12 cellular contexts compared by ENCODE assay signal in the genomic region with DNA sequence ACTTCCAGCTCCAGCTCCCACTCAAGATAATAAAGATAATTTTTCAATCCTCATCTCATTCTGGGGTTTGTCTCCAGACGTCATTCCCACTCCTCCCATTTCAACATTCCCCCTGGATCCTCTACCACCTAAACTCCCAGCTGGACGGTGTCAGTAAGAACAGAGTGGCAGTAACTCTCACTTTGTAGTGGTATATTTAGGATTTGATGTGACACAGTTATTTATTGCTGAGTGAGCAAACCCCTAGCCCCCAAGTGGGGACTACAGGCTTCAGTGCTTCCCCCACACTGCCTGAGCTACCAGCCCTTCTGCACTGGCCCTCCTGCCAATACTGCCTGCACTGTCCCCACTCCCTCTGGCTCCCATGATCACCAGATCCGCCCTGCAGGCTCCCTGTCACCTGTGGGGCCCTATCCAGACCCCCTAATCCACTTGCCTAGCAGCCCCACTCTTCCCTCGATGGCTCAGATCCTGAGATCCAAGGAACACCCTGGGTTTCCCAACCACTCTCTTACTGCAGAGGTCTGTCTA. TPM values are rescaled to one million over a fixed set of nuclear protein-coding genes. Genes with fewer than 3 reads are reported as not detected.
DNase-seq lines count a peak whose midpoint lies in the region; ATAC-seq and TF ChIP-seq lines count a peak whose summit lies in the region.
"Had no signal": no experiment of that assay in that cellular context is flagged by ENCODE, and none has a peak within 500 bp of the region (broad histone marks: within the 10 kb centered on the region; RNA-seq: fewer than 3 reads in every experiment).

No MANE protein-coding gene starts in this region.

- no peak overlapping the region for H3K23ac ChIP-seq in IMR-90 (ENCODE audit: low read depth, low read length)

- H3K36me3 Mint-ChIP-seq in CD8-positive, alpha-beta T cell, result peaks cover 45% of the 10 kb centered on the region
- H3K36me3 Mint-ChIP-seq in neural progenitor cell, result peaks cover 23% of the 10 kb centered on the region

- H4K91ac ChIP-seq in IMR-90 (ENCODE audit: insufficient read depth, low read depth, low read length), result no peak overlapping the region

- H3F3A ChIP-seq in neural progenitor cell (ENCODE audit: low read depth), result peaks cover 36% of the 10 kb centered on the region

- H3K4ac ChIP-seq in IMR-90 (ENCODE audit: low read depth, low read length), result no peak overlapping the region

- H2BK5ac ChIP-seq in IMR-90 (ENCODE audit: low read depth, low read length, poor library complexity, severe bottlenecking), result no peak overlapping the region

- H2BK20ac ChIP-seq in IMR-90 (ENCODE audit: low read depth, low read length), result no peak overlapping the region

- intact Hi-C loops in CD8-positive, alpha-beta T cell (cut with DNase I, micrococcal nuclease), result no loop called here
- intact Hi-C loops in IMR-90 (cut with micrococcal nuclease), result no loop called here
- intact Hi-C loops in mammary epithelial cell (cut with micrococcal nuclease), result no loop called here
- intact Hi-C loops in dorsolateral prefrontal cortex (cut with DNase I), result no loop called here

- H3K9ac ChIP-seq in IMR-90 (ENCODE audit: low read depth, low read length) (no peak overlapping the region), mammary epithelial cell (ENCODE audit: insufficient read depth, low read length) (no peak overlapping the region), neural progenitor cell (no peak overlapping the region)

- H3K27ac ChIP-seq in CD8-positive, alpha-beta T cell (ENCODE audit: low read depth, low read length), result no peak overlapping the region
- H3K27ac ChIP-seq in IMR-90 (ENCODE audit: insufficient read depth, low read length) (no peak overlapping the region), mammary epithelial cell (ENCODE audit: insufficient read depth, low read depth, low read length) (no peak overlapping the region), neural progenitor cell (no peak overlapping the region), dorsolateral prefrontal cortex (peak overlapping the region in 4 of 59 donors; percentile 28 to 92 (median 52))
- H3K27ac ChIP-seq: foreskin keratinocyte had no signal

- H4K8ac ChIP-seq in IMR-90 (ENCODE audit: low read depth in 2 of 2, low read length in 2 of 2), result no peak overlapping the region

- in situ Hi-C loops in IMR-90 (cut with MboI; ENCODE audit: low sequenced_read_pairs) (no loop called here), mammary epithelial cell (cut with MboI; ENCODE audit: low sequenced_read_pairs in 2 of 2) (no loop called here)

- POLR2A ChIA-PET in CD8-positive, alpha-beta T cell (lab: Charles Lee), result no interaction called here
- POLR2A ChIA-PET in IMR-90 (lab: Charles Lee; ENCODE audit: unreplicated experiment), result no interaction called here

- H2AFZ ChIP-seq in IMR-90 (replicated peaks; ENCODE audit: low read length, poor library complexity), result no peak overlapping the region
- no peak overlapping the region for H2AFZ ChIP-seq in mammary epithelial cell (ENCODE audit: low read depth, low read length)
- H2AFZ ChIP-seq in neural progenitor cell (replicated peaks), result no peak overlapping the region

- dilution Hi-C loops in IMR-90 (cut with HindIII; ENCODE audit: low sequenced_read_pairs, unreplicated experiment), result no loop called here
- dilution Hi-C loops in mammary epithelial cell (cut with HindIII; ENCODE audit: low sequenced_read_pairs), result no loop called here

- no peak overlapping the region for H2BK120ac ChIP-seq in IMR-90 (ENCODE audit: low read depth, low read length)

- no peaks in the 10 kb centered on the region for H3K36me3 ChIP-seq in CD8-positive, alpha-beta T cell (ENCODE audit: insufficient read depth, low read length)
- H3K36me3 ChIP-seq in IMR-90 (ENCODE audit: control insufficient read depth, insufficient read depth, low read length) (peaks cover 15% of the 10 kb centered on the region), mammary epithelial cell (ENCODE audit: insufficient read depth, low read length) (peaks cover 9% of the 10 kb centered on the region), neural progenitor cell (no peaks in the 10 kb centered on the region)

- H3K9me3 Mint-ChIP-seq in CD8-positive, alpha-beta T cell, result no peaks in the 10 kb centered on the region
- no peaks in the 10 kb centered on the region for H3K9me3 Mint-ChIP-seq in neural progenitor cell

- H3K4me3 ChIP-seq in CD8-positive, alpha-beta T cell (ENCODE audit: low read depth, low read length), result no peak overlapping the region
- H3K4me3 ChIP-seq in IMR-90 (ENCODE audit: insufficient read depth, low read depth, low read length) (no peak overlapping the region), mammary epithelial cell (replicated peaks in 1 of 3; ENCODE audit: insufficient read depth in 1 of 3, low read depth in 2 of 3, low read length in 3 of 3) (no peak overlapping the region), neural progenitor cell (no peak overlapping the region), dorsolateral prefrontal cortex (peak overlapping the region in 5 of 59 donors; percentile 4 to 92 (median 81))

- no peaks in the 10 kb centered on the region for H3K9me3 ChIP-seq in CD8-positive, alpha-beta T cell (ENCODE audit: low read length)
- H3K9me3 ChIP-seq in IMR-90 (ENCODE audit: control insufficient read depth, insufficient read depth, low read length) (no peaks in the 10 kb centered on the region), mammary epithelial cell (replicated peaks; ENCODE audit: insufficient read depth, low read length) (no peaks in the 10 kb centered on the region), neural progenitor cell (ENCODE audit: low read depth) (no peaks in the 10 kb centered on the region)

- H3K9me1 ChIP-seq in IMR-90 (ENCODE audit: insufficient read depth, low read length), result peaks cover 17% of the 10 kb centered on the region; the same call in 1 of the 2 replicates

- H3K27me3 ChIP-seq in CD8-positive, alpha-beta T cell (ENCODE audit: insufficient read depth, low read length), result no peaks in the 10 kb centered on the region
- H3K27me3 ChIP-seq in IMR-90 (ENCODE audit: control insufficient read depth, insufficient read depth, low read length) (no peaks in the 10 kb centered on the region), mammary epithelial cell (ENCODE audit: insufficient read depth, low read length) (no peaks in the 10 kb centered on the region), neural progenitor cell (no peaks in the 10 kb centered on the region), dorsolateral prefrontal cortex (no peaks in the 10 kb centered on the region)
- H3K27me3 ChIP-seq: foreskin keratinocyte had no signal

- DNase-seq in CD8-positive, alpha-beta T cell, result no peak
- DNase-seq in IMR-90 (no peak), mammary epithelial cell (no peak), neural progenitor cell (ENCODE audit: low spot score) (no peak), dorsolateral prefrontal cortex (no peak)
- DNase-seq: DMS53, foreskin keratinocyte, NCI-H1417 treated with DMSO at 0.1 percent for 48 hours, T1000 had no signal

- no peaks in the 10 kb centered on the region for H3K27me3 Mint-ChIP-seq in CD8-positive, alpha-beta T cell (ENCODE audit: low read depth)
- peaks cover 4% of the 10 kb centered on the region for H3K27me3 Mint-ChIP-seq in neural progenitor cell (ENCODE audit: insufficient read depth, low read depth)

- peaks cover 70% of the 10 kb centered on the region for H3K4me1 Mint-ChIP-seq in CD8-positive, alpha-beta T cell (ENCODE audit: low read depth)
- H3K4me1 Mint-ChIP-seq in neural progenitor cell, result peaks cover 50% of the 10 kb centered on the region

- TF ChIP-seq CTCF in CD8-positive, alpha-beta T cell (IDR thresholded peaks at IDR 0.05), result no peak
- no peak for TF ChIP-seq CTCF in IMR-90 (conservative IDR thresholded peaks at IDR 0.05; ENCODE audit: low read depth, low read length)
- TF ChIP-seq CTCF in mammary epithelial cell (conservative IDR thresholded peaks at IDR 0.05 in 1 of 2, IDR thresholded peaks at IDR 0.05 in 1 of 2; ENCODE audit: extremely low read depth in 1 of 2, insufficient read depth in 1 of 2, low read depth in 1 of 2, low read length in 2 of 2), result no peak
- no peak for TF ChIP-seq CTCF in neural progenitor cell (IDR thresholded peaks at IDR 0.05)
- no peak for TF ChIP-seq CTCF in dorsolateral prefrontal cortex (IDR thresholded peaks at IDR 0.05 in 54 of 56, conservative IDR thresholded peaks at IDR 0.05 in 2 of 56; ENCODE audit: low read depth in 1 of 56, partially characterized antibody in 56 of 56)

- H3K14ac ChIP-seq in IMR-90 (replicated peaks; ENCODE audit: low read depth, low read length), result no peak overlapping the region

- H3K4me1 ChIP-seq in CD8-positive, alpha-beta T cell (ENCODE audit: insufficient read depth, low read length), result peaks cover 50% of the 10 kb centered on the region
- H3K4me1 ChIP-seq in IMR-90 (ENCODE audit: control insufficient read depth, insufficient read depth, low read length) (peaks cover 14% of the 10 kb centered on the region), mammary epithelial cell (ENCODE audit: insufficient read depth, low read length) (peaks cover 24% of the 10 kb centered on the region), neural progenitor cell (peaks cover 20% of the 10 kb centered on the region)

- no TSS peak for BruUV-seq in IMR-90 (replicated peaks; lab: Mats Ljungman, UMichigan)
- no TSS peak for BruUV-seq in mammary epithelial cell (replicated peaks; lab: Mats Ljungman, UMichigan)

- H3K27ac Mint-ChIP-seq in CD8-positive, alpha-beta T cell, result peak overlapping the region; percentile 87
- peak overlapping the region; percentile 94 for H3K27ac Mint-ChIP-seq in neural progenitor cell

- peak overlapping the region; percentile 60 for H3K4me3 Mint-ChIP-seq in CD8-positive, alpha-beta T cell
- H3K4me3 Mint-ChIP-seq in neural progenitor cell, result peak overlapping the region; percentile 92

- H4K20me1 ChIP-seq in IMR-90 (ENCODE audit: insufficient read depth, low read length), result peaks cover 17% of the 10 kb centered on the region
- H4K20me1 ChIP-seq in mammary epithelial cell (ENCODE audit: insufficient read depth, low read length), result no peaks in the 10 kb centered on the region
- H4K20me1 ChIP-seq in neural progenitor cell (ENCODE audit: low read depth), result peaks cover 10% of the 10 kb centered on the region

- no CpG with 5 or more reads among the region's 4 CpGs for WGBS in IMR-90 (ENCODE audit: extremely low coverage in 2 of 2, insufficient read length in 1 of 2), 2 experiments
- WGBS in mammary epithelial cell (ENCODE audit: low coverage, missing lambda C conversion rate), result 77% methylated on average over 3 of the region's 4 CpGs

- H3K18ac ChIP-seq in IMR-90 (ENCODE audit: low read depth, low read length), result no peak overlapping the region

- no peak for TF ChIP-seq POLR2A in IMR-90 (IDR thresholded peaks at IDR 0.05; ENCODE audit: low read depth, low read length)

- H3K79me1 ChIP-seq in IMR-90 (ENCODE audit: low read depth in 1 of 2, low read length in 2 of 2), result peaks cover 21 to 76% of the 10 kb centered on the region in 2 experiments; a peak in 3 of 4 replicates

- ATAC-seq in CD8-positive, alpha-beta T cell, result no peak
- ATAC-seq in IMR-90 (ENCODE audit: low read depth) (no peak), GM19395 (IDR thresholded peaks at IDR 0.05; ENCODE audit: unreplicated experiment) (no peak), GM21367 (IDR thresholded peaks at IDR 0.05; ENCODE audit: unreplicated experiment) (no peak)
- ATAC-seq: foreskin keratinocyte, left lobe of liver had no signal

- peaks cover 76% of the 10 kb centered on the region for H3K79me2 ChIP-seq in mammary epithelial cell (ENCODE audit: insufficient read depth, low read length)
- H3K79me2 ChIP-seq in neural progenitor cell (ENCODE audit: low read depth), result peaks cover 55% of the 10 kb centered on the region

- TF ChIP-seq RAD21 in IMR-90 (IDR thresholded peaks at IDR 0.05; ENCODE audit: low read length), result no peak

- no peak overlapping the region for H2BK15ac ChIP-seq in IMR-90 (ENCODE audit: low read depth, low read length)

- H2AK5ac ChIP-seq in IMR-90 (ENCODE audit: low read depth, low read length), result no peak overlapping the region

- no peak overlapping the region for H4K5ac ChIP-seq in IMR-90 (ENCODE audit: low read depth, low read length)

- CTCF ChIA-PET in CD8-positive, alpha-beta T cell (lab: Charles Lee), result interaction anchor here (0.9 to 1.2 kb wide), 4 partner anchors 59 to 172 kb away, joined by 3 to 4 read pairs (median 4); no protein-coding TSS in a partner anchor
- CTCF ChIA-PET in IMR-90 (lab: Yijun Ruan, JAX) (no interaction called here), mammary epithelial cell (lab: Charles Lee; ENCODE audit: low non-redundant PET) (no interaction called here)

- H3K56ac ChIP-seq in IMR-90 (ENCODE audit: extremely low read depth, insufficient read depth, low read length), result no peak overlapping the region

- H2AK9ac ChIP-seq in IMR-90 (replicated peaks; ENCODE audit: low read depth, low read length, poor library complexity), result no peak overlapping the region

- H3K4me2 ChIP-seq in IMR-90 (ENCODE audit: low read depth, low read length) (no peak overlapping the region; the same call in 1 of the 2 replicates), mammary epithelial cell (ENCODE audit: insufficient read depth, low read depth, low read length) (peak overlapping the region; percentile 2), neural progenitor cell (peak overlapping the region; percentile 4)

RNA-seq across cellular contexts. Expression of a gene that starts 2.4 kb away (rescaled TPM):
- total RNA-seq in CD8-positive, alpha-beta T cell, result 10 to 100 TPM; 13.3 to 13.4 TPM
- total RNA-seq in IMR-90 (2012; rRNA removed), result 13.1 and 14.2 TPM in 2 replicates
- polyA plus RNA-seq in IMR-90 (2012; rRNA removed), result 8.9 and 9.0 TPM in 2 replicates
- 10.0 and 11.7 TPM in 2 replicates for polyA plus RNA-seq in IMR-90 (2012; cell fraction: cytosol; rRNA removed)
- polyA plus RNA-seq in IMR-90 (2012; cell fraction: nucleus; rRNA removed; ENCODE audit: low replicate concordance), result 4.0 and 4.1 TPM in 2 replicates
- total RNA-seq in mammary epithelial cell, result 10 to 100 TPM; 16.5 to 17.0 TPM
- 8.5 TPM for polyA plus RNA-seq in mammary epithelial cell
- 14.2 TPM for polyA minus RNA-seq in mammary epithelial cell
- 14.6 and 17.1 TPM in 2 replicates for total RNA-seq in neural progenitor cell (ENCODE audit: low replicate concordance)
- 10 to 100 TPM; 10.7 to 19.7 (median 13.8) TPM for total RNA-seq in dorsolateral prefrontal cortex

RNA-seq across cellular contexts. Expression of a gene that starts 2.5 kb away (rescaled TPM):
- total RNA-seq in CD8-positive, alpha-beta T cell, result 1 to 10 TPM; 5.7 to 7.7 TPM
- total RNA-seq in IMR-90 (2012; rRNA removed) (0.83 and 1.4 TPM in 2 replicates), mammary epithelial cell (1 to 10 TPM in 1 of 2 donors, under 1 TPM in 1; 0.50 to 1.8 TPM), neural progenitor cell (ENCODE audit: low replicate concordance) (2.6 and 4.2 TPM in 2 replicates), dorsolateral prefrontal cortex (1 to 10 TPM in 90 of 120 experiments, under 1 TPM in 22, not detected in 8; 0.56 to 5.0 (median 1.7) TPM)
- polyA plus RNA-seq in IMR-90 (2012; rRNA removed) (3.5 and 3.8 TPM in 2 replicates), mammary epithelial cell (3.5 TPM)
- polyA plus RNA-seq in IMR-90 (2012; cell fraction: cytosol; rRNA removed), result 2.7 and 4.5 TPM in 2 replicates
- polyA plus RNA-seq in IMR-90 (2012; cell fraction: nucleus; rRNA removed; ENCODE audit: low replicate concordance), result 1.7 and 3.3 TPM in 2 replicates
- polyA minus RNA-seq in mammary epithelial cell, result not detected

RNA-seq across cellular contexts. Expression of a gene that starts 5.8 kb away (rescaled TPM):
- total RNA-seq in CD8-positive, alpha-beta T cell, result 100 to 1,000 TPM; 203 to 206 TPM
- total RNA-seq in IMR-90 (2012; rRNA removed) (40.7 and 41.4 TPM in 2 replicates), mammary epithelial cell (100 to 1,000 TPM; 135 to 233 TPM), neural progenitor cell (ENCODE audit: low replicate concordance) (171 and 310 TPM in 2 replicates), dorsolateral prefrontal cortex (100 to 1,000 TPM; 144 to 262 (median 206) TPM)
- polyA plus RNA-seq in IMR-90 (2012; rRNA removed) (134 and 151 TPM in 2 replicates), mammary epithelial cell (124 TPM)
- polyA plus RNA-seq in IMR-90 (2012; cell fraction: cytosol; rRNA removed), result 103 and 139 TPM in 2 replicates
- 262 and 478 TPM in 2 replicates for polyA plus RNA-seq in IMR-90 (2012; cell fraction: nucleus; rRNA removed; ENCODE audit: low replicate concordance)
- polyA minus RNA-seq in mammary epithelial cell, result 237 TPM

RNA-seq across cellular contexts. Expression of a gene that starts 6.6 kb away (rescaled TPM):
- total RNA-seq in CD8-positive, alpha-beta T cell, result 10 to 100 TPM in 1 of 2 experiments, 1 to 10 TPM in 1; 9.8 to 10.8 TPM
- total RNA-seq in IMR-90 (2012; rRNA removed), result 6.1 and 7.2 TPM in 2 replicates
- polyA plus RNA-seq in IMR-90 (2012; rRNA removed), result 13.8 and 16.7 TPM in 2 replicates
- 10.6 and 12.0 TPM in 2 replicates for polyA plus RNA-seq in IMR-90 (2012; cell fraction: cytosol; rRNA removed)
- 9.2 and 10.8 TPM in 2 replicates for polyA plus RNA-seq in IMR-90 (2012; cell fraction: nucleus; rRNA removed; ENCODE audit: low replicate concordance)
- total RNA-seq in mammary epithelial cell, result 10 to 100 TPM in 1 of 2 donors, 1 to 10 TPM in 1; 8.3 to 13.3 TPM
- 15.1 TPM for polyA plus RNA-seq in mammary epithelial cell
- polyA minus RNA-seq in mammary epithelial cell, result 4.3 TPM
- 20.2 and 21.0 TPM in 2 replicates for total RNA-seq in neural progenitor cell (ENCODE audit: low replicate concordance)
- total RNA-seq in dorsolateral prefrontal cortex, result 10 to 100 TPM; 10.3 to 24.2 (median 15.8) TPM

RNA-seq across cellular contexts. Expression of a gene that starts 7.7 kb away (rescaled TPM):
- 10 to 100 TPM; 80.9 to 86.1 TPM for total RNA-seq in CD8-positive, alpha-beta T cell
- total RNA-seq in IMR-90 (2012; rRNA removed) (218 and 240 TPM in 2 replicates), mammary epithelial cell (100 to 1,000 TPM; 135 to 186 TPM), neural progenitor cell (ENCODE audit: low replicate concordance) (126 and 190 TPM in 2 replicates), dorsolateral prefrontal cortex (100 to 1,000 TPM in 112 of 120 experiments, 10 to 100 TPM in 8; 85.2 to 151 (median 118) TPM)
- polyA plus RNA-seq in IMR-90 (2012; rRNA removed) (178 and 194 TPM in 2 replicates), mammary epithelial cell (123 TPM)
- polyA plus RNA-seq in IMR-90 (2012; cell fraction: cytosol; rRNA removed), result 153 and 226 TPM in 2 replicates
- polyA plus RNA-seq in IMR-90 (2012; cell fraction: nucleus; rRNA removed; ENCODE audit: low replicate concordance), result 198 and 332 TPM in 2 replicates
- 317 TPM for polyA minus RNA-seq in mammary epithelial cell
